In the genomic region with DNA sequence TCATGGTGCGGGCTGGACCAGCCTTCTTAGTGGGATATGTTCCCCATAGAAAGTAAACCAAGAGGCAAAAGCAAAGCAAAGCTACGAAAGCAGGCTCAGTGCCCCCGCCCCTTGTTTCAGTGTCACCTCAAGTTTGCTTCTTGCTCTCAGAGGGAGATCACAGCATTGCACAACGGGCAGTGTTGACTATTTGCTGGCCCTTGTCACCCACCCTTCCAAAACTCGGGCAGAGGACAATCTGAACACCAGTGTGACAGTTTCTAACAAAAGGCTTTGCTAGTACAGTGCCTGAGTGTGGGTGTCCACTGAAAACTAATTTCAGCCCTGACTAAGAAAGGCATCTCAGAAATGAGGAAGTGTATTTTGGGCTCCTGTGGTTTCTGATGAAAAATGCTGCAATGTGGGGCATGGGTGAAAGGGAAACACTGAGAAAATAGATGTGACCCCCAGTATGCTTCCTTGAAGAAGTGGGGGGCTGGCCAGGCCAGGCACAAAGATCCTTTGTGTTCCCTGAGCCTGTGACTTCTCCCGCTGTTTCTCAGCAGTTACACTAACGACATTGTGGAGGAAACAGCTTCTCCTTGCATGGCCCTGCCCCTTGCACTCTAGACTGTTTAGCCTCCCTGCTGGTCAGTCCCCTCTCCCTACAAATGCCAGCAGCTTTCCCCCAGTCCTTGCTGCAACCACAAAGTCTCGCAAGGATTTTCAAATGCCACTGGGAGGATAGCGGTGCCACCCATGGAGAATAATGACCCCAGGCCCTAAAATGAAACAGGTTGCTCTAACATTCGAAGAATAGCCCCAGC, we compare ENCODE assay signal across 8 cellular contexts. TPM values are rescaled to one million over a fixed set of nuclear protein-coding genes. Genes with fewer than 3 reads are reported as not detected.
DNase-seq lines count a peak whose midpoint lies in the region; ATAC-seq and TF ChIP-seq lines count a peak whose summit lies in the region.

No MANE protein-coding gene starts in this region.

- H3K9me3 Mint-ChIP-seq in neural progenitor cell, result peaks cover 8% of the 10 kb centered on the region

- peak overlapping the region in 7 of 10 experiments; percentile 1 to 41 (median 23); a peak in 9 of 20 replicates for H3K4me3 ChIP-seq in BLaER1 treated with 17β-estradiol and CSF1 and Interleukin-3, amounts not matched to agents 10 nM and 100 nM
- H3K4me3 ChIP-seq in fibroblast of mammary gland (ENCODE audit: control insufficient read depth, low read depth, low read length), result no peak overlapping the region
- H3K4me3 ChIP-seq in neural progenitor cell, result no peak overlapping the region
- H3K4me3 ChIP-seq in BE2C (ENCODE audit: low read depth, low read length), result no peak overlapping the region

- H3K27ac ChIP-seq in BLaER1 treated with 17β-estradiol and CSF1 and Interleukin-3, amounts not matched to agents 10 nM and 100 nM, result peak overlapping the region; percentile 61 to 85 (median 80); a peak in 21 of 22 replicates
- H3K27ac ChIP-seq in neural progenitor cell, result no peak overlapping the region

- peak overlapping the region; percentile 52 to 73 (median 69); a peak in 21 of 22 replicates for H3K9ac ChIP-seq in BLaER1 treated with 17β-estradiol and CSF1 and Interleukin-3, amounts not matched to agents 10 nM and 100 nM
- no peak overlapping the region for H3K9ac ChIP-seq in neural progenitor cell

- H3K4me2 ChIP-seq in BLaER1 treated with 17β-estradiol and CSF1 and Interleukin-3, amounts not matched to agents 10 nM and 100 nM, result peak overlapping the region; percentile 78 to 91 (median 82)
- H3K4me2 ChIP-seq in neural progenitor cell, result peak overlapping the region; percentile 41

- H4K20me1 ChIP-seq in BLaER1 treated with 17β-estradiol and CSF1 and Interleukin-3, amounts not matched to agents 10 nM and 100 nM, result no peaks in the 10 kb centered on the region
- no peaks in the 10 kb centered on the region for H4K20me1 ChIP-seq in neural progenitor cell (ENCODE audit: low read depth)

- peaks cover 0 to 9% (median 0%) of the 10 kb centered on the region in 11 experiments; a peak in 4 of 22 replicates for H3K36me3 ChIP-seq in BLaER1 treated with 17β-estradiol and CSF1 and Interleukin-3, amounts not matched to agents 10 nM and 100 nM
- no peaks in the 10 kb centered on the region for H3K36me3 ChIP-seq in neural progenitor cell
- no peaks in the 10 kb centered on the region for H3K36me3 ChIP-seq in BE2C

- H3K27me3 Mint-ChIP-seq in neural progenitor cell (ENCODE audit: insufficient read depth, low read depth), result peaks cover 4% of the 10 kb centered on the region

- peak; percentile 73 for ATAC-seq in HG03196 (IDR thresholded peaks at IDR 0.05; ENCODE audit: unreplicated experiment)

- peak; percentile 62 for DNase-seq in GM19240 (ENCODE audit: insufficient read length, low spot score)
- peak; percentile 90 for DNase-seq in SKM-1 (lab: John Stamatoyannopoulos, UW; ENCODE audit: unreplicated experiment)
- peak; percentile 44 for DNase-seq in fibroblast of mammary gland (ENCODE audit: low read depth)
- DNase-seq in neural progenitor cell (ENCODE audit: low spot score), result peak; percentile 53
- no peak for DNase-seq in NCI-H510A treated with DMSO at 0.1 percent for 48 hours (lab: John Stamatoyannopoulos, UW)
- no peak for DNase-seq in BE2C

- H2AFZ ChIP-seq in neural progenitor cell (replicated peaks), result peak overlapping the region; percentile 22

- peaks cover 15% of the 10 kb centered on the region for H3F3A ChIP-seq in neural progenitor cell (ENCODE audit: low read depth)

- H3K4me3 Mint-ChIP-seq in neural progenitor cell, result peak overlapping the region; percentile 10

- TF ChIP-seq CTCF in fibroblast of mammary gland (conservative IDR thresholded peaks at IDR 0.05; ENCODE audit: control insufficient read depth, insufficient read depth, low read depth, low read length) (no peak), neural progenitor cell (IDR thresholded peaks at IDR 0.05) (no peak), BE2C (IDR thresholded peaks at IDR 0.05; ENCODE audit: low read depth, low read length) (no peak)

- H3K79me2 ChIP-seq in neural progenitor cell (ENCODE audit: low read depth), result no peaks in the 10 kb centered on the region

- H3K9me3 ChIP-seq in BLaER1 treated with 17β-estradiol and CSF1 and Interleukin-3, amounts not matched to agents 10 nM and 100 nM (replicated peaks in 1 of 11), result peaks cover 4 to 27% (median 17%) of the 10 kb centered on the region in 11 experiments; a peak in 21 of 22 replicates
- H3K9me3 ChIP-seq in neural progenitor cell (ENCODE audit: low read depth), result no peaks in the 10 kb centered on the region
- no peaks in the 10 kb centered on the region; the same call in 1 of the 2 replicates for H3K9me3 ChIP-seq in BE2C

- H3K27me3 ChIP-seq in BLaER1 treated with 17β-estradiol and CSF1 and Interleukin-3, amounts not matched to agents 10 nM and 100 nM, result no peaks in the 10 kb centered on the region
- no peaks in the 10 kb centered on the region for H3K27me3 ChIP-seq in neural progenitor cell
- no peaks in the 10 kb centered on the region for H3K27me3 ChIP-seq in BE2C

- H3K36me3 Mint-ChIP-seq in neural progenitor cell, result peaks cover 2% of the 10 kb centered on the region

- peaks cover 25 to 48% (median 35%) of the 10 kb centered on the region in 10 experiments for H3K4me1 ChIP-seq in BLaER1 treated with 17β-estradiol and CSF1 and Interleukin-3, amounts not matched to agents 10 nM and 100 nM
- peaks cover 19% of the 10 kb centered on the region for H3K4me1 ChIP-seq in neural progenitor cell
- no peaks in the 10 kb centered on the region for H3K4me1 ChIP-seq in BE2C

- peak overlapping the region; percentile 82 for H3K27ac Mint-ChIP-seq in neural progenitor cell

- H3K4me1 Mint-ChIP-seq in neural progenitor cell, result peaks cover 21% of the 10 kb centered on the region

RNA-seq across cellular contexts. Expression of a gene that starts 33.3 kb away (rescaled TPM):
- not detected in 2 replicates for total RNA-seq in neural progenitor cell (ENCODE audit: low replicate concordance)
- not detected for polyA plus RNA-seq in BE2C (2012; ENCODE audit: insufficient read depth, insufficient read length, low read depth)

Comparison
In these comparisons a context has a peak if more than half of its experiments do, and no peak if none do; other contexts are left out.
1. H3K4me3 ChIP-seq: peak in BLaER1 treated with 17β-estradiol and CSF1 and Interleukin-3, amounts not matched to agents 10 nM and 100 nM (7 of 10); none in fibroblast of mammary gland (single experiment), neural progenitor cell (single experiment) and BE2C (single experiment).
2. DNase-seq: peak in GM19240 (single experiment), SKM-1 (single experiment), fibroblast of mammary gland (single experiment) and neural progenitor cell (single experiment); none in NCI-H510A treated with DMSO at 0.1 percent for 48 hours (single experiment) and BE2C (single experiment).